ENCODE assay signal across 8 cellular contexts in the genomic region with DNA sequence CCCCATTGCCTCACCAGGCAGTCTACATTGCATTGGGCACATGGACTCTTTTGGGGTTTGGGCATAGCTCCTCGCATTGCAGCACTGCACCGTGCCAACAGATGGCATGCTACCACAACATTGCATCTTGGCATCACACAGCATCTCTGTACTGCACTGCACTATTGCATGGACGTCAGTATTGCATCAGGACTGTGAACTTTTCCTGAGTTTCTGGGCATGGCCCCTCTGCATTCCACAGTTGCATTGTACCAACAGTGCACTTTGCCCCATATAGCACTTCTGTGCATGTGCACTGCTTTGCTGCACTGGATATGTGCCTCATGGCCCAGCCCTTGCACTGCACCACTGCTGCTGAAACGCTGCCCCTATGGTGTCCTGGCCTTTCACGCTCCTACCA. TPM values are rescaled to one million over a fixed set of nuclear protein-coding genes. Genes with fewer than 3 reads are reported as not detected.
DNase-seq lines count a peak whose midpoint lies in the region; ATAC-seq, FAIRE-seq and TF ChIP-seq lines count a peak whose summit lies in the region.

No MANE protein-coding gene starts in this region.

- H3K27ac ChIP-seq in A549 = no peak overlapping the region
- no peak overlapping the region for H3K27ac ChIP-seq in SU-DHL-6 (ENCODE audit: low read depth, low read length)

- H4K20me1 ChIP-seq in SU-DHL-6 (ENCODE audit: low read depth, low read length) = no peaks in the 10 kb centered on the region

- no peak overlapping the region for H3K4me3 ChIP-seq in A549
- no peak overlapping the region for H3K4me3 ChIP-seq in SU-DHL-6 (ENCODE audit: insufficient read depth, low read length, poor library complexity, severe bottlenecking)

- H2AFZ ChIP-seq in SU-DHL-6 (ENCODE audit: low read depth, low read length, severe bottlenecking) = no peak overlapping the region

- H3K4me2 ChIP-seq in A549 (no peak overlapping the region), SU-DHL-6 (ENCODE audit: low read depth, low read length, poor library complexity, severe bottlenecking) (no peak overlapping the region)

- WGBS in A549 (ENCODE audit: missing lambda C conversion rate) = 36% methylated on average over 5 of the region's 5 CpGs

- POLR2A ChIA-PET in A549 (lab: Yijun Ruan, JAX) = no interaction called here

- peak; percentile 85 to 91 for TF ChIP-seq RAD21 in A549 (conservative IDR thresholded peaks at IDR 0.05 in 1 of 2, IDR thresholded peaks at IDR 0.05 in 1 of 2)

- TF ChIP-seq CTCF in A549 (IDR thresholded peaks at IDR 0.05) (peak; percentile 69), GM12873 (IDR thresholded peaks at IDR 0.05; ENCODE audit: insufficient read depth, low read depth, low read length, missing control alignments) (peak; percentile 60), SU-DHL-6 (IDR thresholded peaks at IDR 0.05; ENCODE audit: insufficient read depth, low read length, poor library complexity, severe bottlenecking) (peak; percentile 61)

- H3K9me3 ChIP-seq in A549 = no peaks in the 10 kb centered on the region
- H3K9me3 ChIP-seq in SU-DHL-6 (ENCODE audit: insufficient read depth, low read length) = no peaks in the 10 kb centered on the region

- H3K79me2 ChIP-seq in SU-DHL-6 (ENCODE audit: insufficient read depth, low read length) = no peaks in the 10 kb centered on the region

- ATAC-seq in A549 (peak; percentile 86 to 94), GM19397 (IDR thresholded peaks at IDR 0.05; ENCODE audit: unreplicated experiment) (no peak), HG03159 (IDR thresholded peaks at IDR 0.05; ENCODE audit: unreplicated experiment) (no peak)

- TF ChIP-seq POLR2A in A549 (IDR thresholded peaks at IDR 0.05; ENCODE audit: low read length) = no peak

- no peak overlapping the region for H3K9ac ChIP-seq in SU-DHL-6 (ENCODE audit: low read length)

- CTCF ChIA-PET in A549 (lab: Yijun Ruan, JAX) = interaction anchor here (0.5 to 3.7 kb wide), 18 partner anchors 10 to 1462 kb away, joined by 3 to 15 read pairs (median 4); no protein-coding TSS in a partner anchor

- no peak for TF ChIP-seq EP300 in A549 (IDR thresholded peaks at IDR 0.05)

- DNase-seq in A549 (ENCODE audit: low read depth in 1 of 2, low spot score in 1 of 2) (peak in 1 of 2 experiments; percentile 52), hepatic stellate cell (ENCODE audit: low spot score) (peak; percentile 50), CD1c-positive myeloid dendritic cell (ENCODE audit: extremely low spot score) (no peak)
- DNase-seq in central memory CD4-positive, alpha-beta T cell = no peak

- H3K27me3 ChIP-seq in SU-DHL-6 (ENCODE audit: low read length) = no peaks in the 10 kb centered on the region

- no peaks in the 10 kb centered on the region for H3K9me2 ChIP-seq in SU-DHL-6 (replicated peaks; ENCODE audit: insufficient read depth, low read length)

- H3K36me3 ChIP-seq in SU-DHL-6 (ENCODE audit: low read length) = no peaks in the 10 kb centered on the region

- H3K4me1 ChIP-seq in A549 = 0 out of 3 replicates have a peak, but pooled peaks cover 4% of the 10 kb centered on the region

- no peak for FAIRE-seq in A549 (lab: Jason Lieb, UNC)

- no peaks in the 10 kb centered on the region for H3F3A ChIP-seq in SU-DHL-6 (ENCODE audit: insufficient read depth)

TF ChIP-seq in A549, 52 proteins besides CTCF, POLR2A, EP300 and RAD21:
- TF ChIP-seq SREBF2 (IDR thresholded peaks at IDR 0.05) (no peak), SMC3 (IDR thresholded peaks at IDR 0.05) (peak; percentile 82), CEBPB (IDR thresholded peaks at IDR 0.05) (peak in 1 of 2 experiments; percentile 32; a peak in 1 of 4 replicates), RCOR1 (IDR thresholded peaks at IDR 0.05; ENCODE audit: low read depth, low read length) (no peak)
TF ChIP-seq in A549: peak in this region for 2.

RNA-seq across cellular contexts. Expression of a gene that starts 9.6 kb away (rescaled TPM):
- polyA plus RNA-seq in A549 (2011; rRNA removed) (5.7 and 6.1 TPM in 2 replicates), A549 (2017; fragmentation: RNase III; extraction: RNeasy Plus Mini Kit Qiagen cat#74134 plus additional on column Dnase treatment) (5.6 to 6.1 TPM (median 5.9 TPM) in 3 replicates)
- polyA plus RNA-seq in A549 (2012; cell fraction: cytosol; rRNA removed) = 8.4 and 9.9 TPM in 2 replicates
- polyA plus RNA-seq in A549 (2012; cell fraction: nucleus; rRNA removed) = 23.1 and 27.8 TPM in 2 replicates
- polyA minus RNA-seq in A549 (2011; rRNA and poly(A)+ RNA removed) = 10.8 and 13.6 TPM in 2 replicates

RNA-seq across cellular contexts. Expression of a gene that starts 15.1 kb away (rescaled TPM):
- 18.0 and 21.4 TPM in 2 replicates for polyA plus RNA-seq in A549 (2011; rRNA removed)
- 27.8 and 31.4 TPM in 2 replicates for polyA plus RNA-seq in A549 (2012; cell fraction: cytosol; rRNA removed)
- polyA plus RNA-seq in A549 (2012; cell fraction: nucleus; rRNA removed) = 20.9 and 22.6 TPM in 2 replicates
- polyA plus RNA-seq in A549 (2017; fragmentation: RNase III; extraction: RNeasy Plus Mini Kit Qiagen cat#74134 plus additional on column Dnase treatment) = 13.0 to 14.2 TPM (median 13.2 TPM) in 3 replicates
- 28.2 and 29.4 TPM in 2 replicates for polyA minus RNA-seq in A549 (2011; rRNA and poly(A)+ RNA removed)

Comparison
In these comparisons a context has a peak if more than half of its experiments do, and no peak if none do; other contexts are left out.
1. ATAC-seq: peak in A549 (2 of 2); none in GM19397 (single experiment) and HG03159 (single experiment).
2. Peak in every context shown above with its lines, with median percentiles within 50 percentile points of each other: CTCF ChIP-seq.